ENCODE assay signal across 8 cellular contexts in the genomic region with DNA sequence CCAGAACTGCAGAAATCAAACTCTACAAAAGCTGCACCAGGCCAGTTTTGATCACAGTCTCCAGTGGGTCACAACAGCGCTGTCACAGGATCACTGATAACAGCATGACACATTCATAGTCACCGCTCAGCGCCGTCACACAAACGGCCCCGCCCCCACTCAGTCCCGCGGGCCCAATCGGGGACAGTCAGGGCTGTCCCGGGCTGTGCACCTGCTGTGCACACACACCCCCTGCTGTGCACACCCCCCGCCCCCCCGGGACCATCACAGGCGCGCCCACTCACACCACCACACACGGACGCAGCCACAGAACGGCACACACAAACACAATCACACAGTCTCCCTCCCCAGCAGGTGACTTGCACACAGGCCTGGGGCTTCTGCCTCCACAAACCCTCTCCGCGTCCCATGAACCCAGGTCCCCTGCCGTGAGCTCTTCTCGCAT. TPM values are rescaled to one million over a fixed set of nuclear protein-coding genes. Genes with fewer than 3 reads are reported as not detected.
DNase-seq lines count a peak whose midpoint lies in the region; ATAC-seq and TF ChIP-seq lines count a peak whose summit lies in the region.

No MANE protein-coding gene starts in this region.

- DNase-seq in GM12864 (ENCODE audit: low read depth) (peak; percentile 22), NCI-H82 treated with DMSO at 0.1 percent for 48 hours (lab: John Stamatoyannopoulos, UW; ENCODE audit: unreplicated experiment) (peak; percentile 44), activated T-cell treated with anti-CD3 and anti-CD28 coated beads for 4 hours (peak; percentile 85), esophagus squamous epithelium (lab: John Stamatoyannopoulos, UW) (no peak), NCI-H345 (lab: John Stamatoyannopoulos, UW) (no peak)
- DNase-seq in naive thymus-derived CD4-positive, alpha-beta T cell = peak; percentile 66 to 89 (median 79)
- peak; percentile 85 for DNase-seq in stimulated activated naive B cell treated with anti-CD40 and anti-IgM and Interleukin-4, amounts not matched to agents 10 μg/mL and 1 μg/mL and 100 μg/mL, for 72 hours

- peaks cover 0 to 9% (median 0%) of the 10 kb centered on the region in 3 donors for H3K36me3 ChIP-seq in esophagus squamous epithelium
- peaks cover 0 to 18% (median 0%) of the 10 kb centered on the region in 3 experiments for H3K36me3 ChIP-seq in naive thymus-derived CD4-positive, alpha-beta T cell (ENCODE audit: control insufficient read depth in 2 of 3, insufficient read depth in 3 of 3, low read length in 3 of 3)

- peaks cover 4 to 19% (median 9%) of the 10 kb centered on the region in 3 donors for H3K4me1 ChIP-seq in esophagus squamous epithelium
- H3K4me1 ChIP-seq in naive thymus-derived CD4-positive, alpha-beta T cell (ENCODE audit: control insufficient read depth in 2 of 2, insufficient read depth in 2 of 2, low read length in 2 of 2) = peaks cover 7 to 15% of the 10 kb centered on the region in 2 donors

- H3K27ac Mint-ChIP-seq in naive thymus-derived CD4-positive, alpha-beta T cell = peak overlapping the region; percentile 78 to 98 (median 93)
- peak overlapping the region; percentile 97 for H3K27ac Mint-ChIP-seq in stimulated activated naive B cell treated with anti-CD40 and anti-IgM and Interleukin-4, amounts not matched to agents 10 μg/mL and 1 μg/mL and 100 μg/mL, for 72 hours

- ATAC-seq in HG02759 (IDR thresholded peaks at IDR 0.05; ENCODE audit: unreplicated experiment) = peak; percentile 79
- peak; percentile 90 for ATAC-seq in naive thymus-derived CD4-positive, alpha-beta T cell
- peak; percentile 88 to 90 for ATAC-seq in stimulated activated naive B cell treated with anti-CD40 and anti-IgM and Interleukin-4, amounts not matched to agents 10 μg/mL and 1 μg/mL and 100 μg/mL, for 72 hours (replicated peaks)

- H3K4me3 Mint-ChIP-seq in naive thymus-derived CD4-positive, alpha-beta T cell = peak overlapping the region; percentile 81 to 99 (median 93)
- peak overlapping the region; percentile 92 to 93 for H3K4me3 Mint-ChIP-seq in stimulated activated naive B cell treated with anti-CD40 and anti-IgM and Interleukin-4, amounts not matched to agents 10 μg/mL and 1 μg/mL and 100 μg/mL, for 72 hours

- CTCF ChIA-PET in naive thymus-derived CD4-positive, alpha-beta T cell (lab: Charles Lee) = no interaction called here

- no peaks in the 10 kb centered on the region for H3K27me3 Mint-ChIP-seq in naive thymus-derived CD4-positive, alpha-beta T cell
- H3K27me3 Mint-ChIP-seq in stimulated activated naive B cell treated with anti-CD40 and anti-IgM and Interleukin-4, amounts not matched to agents 10 μg/mL and 1 μg/mL and 100 μg/mL, for 72 hours = no peaks in the 10 kb centered on the region

- POLR2A ChIA-PET in naive thymus-derived CD4-positive, alpha-beta T cell (lab: Charles Lee) = interaction anchor here (0.5 to 2.1 kb wide), 12 partner anchors 10 to 390 kb away, joined by 3 to 18 read pairs (median 4); a partner anchor contains a TSS

- H3K4me1 Mint-ChIP-seq in naive thymus-derived CD4-positive, alpha-beta T cell = peaks cover 20 to 32% (median 27%) of the 10 kb centered on the region in 7 donors
- peaks cover 21 to 34% of the 10 kb centered on the region in 2 donors for H3K4me1 Mint-ChIP-seq in stimulated activated naive B cell treated with anti-CD40 and anti-IgM and Interleukin-4, amounts not matched to agents 10 μg/mL and 1 μg/mL and 100 μg/mL, for 72 hours

- 0% methylated on average over 4 of the region's 21 CpGs; no CpG with 5 or more reads in 1 of the 2 donors for WGBS in esophagus squamous epithelium, 2 donors

- intact Hi-C loops in esophagus squamous epithelium (cut with DNase I) = no loop called here
- intact Hi-C loops in naive thymus-derived CD4-positive, alpha-beta T cell (cut with micrococcal nuclease) = loop anchor here (1.0 to 10.0 kb wide), 16 partner anchors 31 to 902 kb away; a partner anchor contains a TSS

- TF ChIP-seq CTCF in GM12864 (IDR thresholded peaks at IDR 0.05; ENCODE audit: low read depth, low read length, missing control alignments) (no peak), esophagus squamous epithelium (IDR thresholded peaks at IDR 0.05) (no peak)

- H3K4me3 ChIP-seq in GM12864 (ENCODE audit: low read depth, low read length) (peak overlapping the region; percentile 60), esophagus squamous epithelium (peak overlapping the region; percentile 62 to 83 (median 74))
- H3K4me3 ChIP-seq in naive thymus-derived CD4-positive, alpha-beta T cell (ENCODE audit: low read length) = peak overlapping the region; percentile 95

- H3K9me3 ChIP-seq in esophagus squamous epithelium = peaks cover 0 to 3% (median 0%) of the 10 kb centered on the region in 3 donors
- no peaks in the 10 kb centered on the region for H3K9me3 ChIP-seq in naive thymus-derived CD4-positive, alpha-beta T cell (ENCODE audit: control insufficient read depth in 2 of 3, low read length in 3 of 3)

- peaks cover 15 to 58% (median 42%) of the 10 kb centered on the region in 5 donors for H3K36me3 Mint-ChIP-seq in naive thymus-derived CD4-positive, alpha-beta T cell
- H3K36me3 Mint-ChIP-seq in stimulated activated naive B cell treated with anti-CD40 and anti-IgM and Interleukin-4, amounts not matched to agents 10 μg/mL and 1 μg/mL and 100 μg/mL, for 72 hours = peaks cover 27 to 38% of the 10 kb centered on the region in 2 donors

- no peak for TF ChIP-seq POLR2A in esophagus squamous epithelium (IDR thresholded peaks at IDR 0.05)

- peak overlapping the region; percentile 57 to 83 (median 81) for H3K27ac ChIP-seq in esophagus squamous epithelium
- H3K27ac ChIP-seq in naive thymus-derived CD4-positive, alpha-beta T cell (ENCODE audit: low read depth, low read length) = peak overlapping the region; percentile 84

- H3K9me3 Mint-ChIP-seq in naive thymus-derived CD4-positive, alpha-beta T cell = peaks cover under 1 to 55% (median 21%) of the 10 kb centered on the region in 11 donors
- peaks cover 3 to 6% of the 10 kb centered on the region in 2 donors for H3K9me3 Mint-ChIP-seq in stimulated activated naive B cell treated with anti-CD40 and anti-IgM and Interleukin-4, amounts not matched to agents 10 μg/mL and 1 μg/mL and 100 μg/mL, for 72 hours

- no peaks in the 10 kb centered on the region for H3K27me3 ChIP-seq in esophagus squamous epithelium
- no peaks in the 10 kb centered on the region for H3K27me3 ChIP-seq in naive thymus-derived CD4-positive, alpha-beta T cell (ENCODE audit: control insufficient read depth in 2 of 2, insufficient read depth in 2 of 2, low read length in 2 of 2)

RNA-seq across cellular contexts. Expression of a gene that starts 0.4 kb away (rescaled TPM):
- total RNA-seq in esophagus squamous epithelium = 1 to 10 TPM in 2 of 4 donors, under 1 TPM in 2; 0.53 to 4.4 (median 0.89) TPM
- total RNA-seq in naive thymus-derived CD4-positive, alpha-beta T cell = 10 to 100 TPM in 3 of 5 experiments, 1 to 10 TPM in 2; 5.4 to 20.2 (median 12.2) TPM
- 10 to 100 TPM in 1 of 2 donors, 1 to 10 TPM in 1; 7.3 to 10.3 TPM for polyA plus RNA-seq in naive thymus-derived CD4-positive, alpha-beta T cell

RNA-seq across cellular contexts. Expression of a gene that starts 31.6 kb away (rescaled TPM):
- 10 to 100 TPM in 1 of 4 donors, 1 to 10 TPM in 3; 3.2 to 12.8 (median 3.6) TPM for total RNA-seq in esophagus squamous epithelium
- 10 to 100 TPM; 22.6 to 37.8 (median 33.8) TPM for total RNA-seq in naive thymus-derived CD4-positive, alpha-beta T cell
- polyA plus RNA-seq in naive thymus-derived CD4-positive, alpha-beta T cell = 10 to 100 TPM in 1 of 2 donors, 1 to 10 TPM in 1; 9.9 to 12.3 TPM

Comparison
In these comparisons a context has a peak if more than half of its experiments do, and no peak if none do; other contexts are left out.
1. DNase-seq: peak in GM12864 (single experiment), NCI-H82 treated with DMSO at 0.1 percent for 48 hours (single experiment), activated T-cell treated with anti-CD3 and anti-CD28 coated beads for 4 hours (single experiment), naive thymus-derived CD4-positive, alpha-beta T cell (9 of 9) and stimulated activated naive B cell treated with anti-CD40 and anti-IgM and Interleukin-4, amounts not matched to agents 10 μg/mL and 1 μg/mL and 100 μg/mL, for 72 hours (single experiment); none in esophagus squamous epithelium (single experiment) and NCI-H345 (single experiment).
2. Peak in every context shown above with its lines, with median percentiles within 50 percentile points of each other: H3K4me3 ChIP-seq and ATAC-seq.